Comparison of ENCODE assay signal across 1 cellular context in genomic region chr1:169893645-169894423, GRCh38.
TF ChIP-seq lines count a peak whose summit lies in the region.

SCYL3 (minus strand) TSS chr1:169893896; CDS start chr1:169888840, 5,056 bp downstream.

TF ChIP-seq in GM12878, 131 proteins besides CTCF, POLR2A, EP300 and RAD21 (continued from another document and continues in another):
- TF ChIP-seq ZBTB40 (IDR thresholded peaks at IDR 0.05; ENCODE audit: borderline replicate concordance) (peak; percentile 95), NR2C1 (IDR thresholded peaks at IDR 0.05) (peak; percentile 94), RAD51 (IDR thresholded peaks at IDR 0.05) (peak; percentile 87), IKZF1 (conservative IDR thresholded peaks at IDR 0.05) (peak; percentile 99), BCLAF1 (IDR thresholded peaks at IDR 0.05) (no peak), BCL11A (IDR thresholded peaks at IDR 0.05; ENCODE audit: low read depth, low read length) (0 out of 2 replicates have a peak, but pooled peaks have one; percentile 26), ATF3 (IDR thresholded peaks at IDR 0.05; ENCODE audit: borderline replicate concordance, extremely low read depth, low read depth, low read length) (peak; percentile 10; the same call in 1 of the 2 replicates), GATAD2B (conservative IDR thresholded peaks at IDR 0.05; ENCODE audit: low read depth) (peak; percentile 87), NR2F1 (conservative IDR thresholded peaks at IDR 0.05) (no peak), SMAD1 (IDR thresholded peaks at IDR 0.05; ENCODE audit: low read depth, partially characterized antibody) (peak; percentile 29), KLF5 (IDR thresholded peaks at IDR 0.05; ENCODE audit: partially characterized antibody) (peak; percentile 70), BHLHE40 (IDR thresholded peaks at IDR 0.05; ENCODE audit: borderline replicate concordance in 1 of 2, low read depth in 2 of 2, low read length in 1 of 2) (peak in 1 of 2 experiments; percentile 31), WRNIP1 (IDR thresholded peaks at IDR 0.05; ENCODE audit: borderline replicate concordance, low read depth, low read length) (no peak), E2F8 (IDR thresholded peaks at IDR 0.05; ENCODE audit: low read depth, partially characterized antibody) (peak; percentile 95), EGR1 (IDR thresholded peaks at IDR 0.05; ENCODE audit: borderline replicate concordance in 1 of 2, low read depth in 2 of 2, low read length in 2 of 2) (no peak; a peak in 2 of 3 replicates), RFX5 (IDR thresholded peaks at IDR 0.05; ENCODE audit: low read depth, low read length) (peak; percentile 92), CEBPB (IDR thresholded peaks at IDR 0.05; ENCODE audit: borderline replicate concordance in 1 of 2, low read depth in 2 of 2, low read length in 2 of 2) (no peak), CBFB (IDR thresholded peaks at IDR 0.05; ENCODE audit: low read depth) (peak; percentile 83), MXI1 (IDR thresholded peaks at IDR 0.05; ENCODE audit: low read depth, low read length) (peak; percentile 75), TAF1 (IDR thresholded peaks at IDR 0.05; ENCODE audit: borderline replicate concordance, low read depth, low read length) (peak; percentile 29), ZNF274 (IDR thresholded peaks at IDR 0.05; ENCODE audit: insufficient read depth, insufficient read length) (no peak), CREB1 (IDR thresholded peaks at IDR 0.05; ENCODE audit: low read depth) (peak; percentile 92), TBL1XR1 (IDR thresholded peaks at IDR 0.05; ENCODE audit: low read depth, low read length) (no peak; the same call in 1 of the 2 replicates), PML (IDR thresholded peaks at IDR 0.05; ENCODE audit: low read length) (peak; percentile 47; the same call in 1 of the 2 replicates), SMAD5 (IDR thresholded peaks at IDR 0.05; ENCODE audit: low read depth) (peak; percentile 74; the same call in 1 of the 2 replicates), ZBTB4 (CRISPR knock-in tag; IDR thresholded peaks at IDR 0.05) (no peak), TCF12 (IDR thresholded peaks at IDR 0.05; ENCODE audit: low read depth, low read length) (no peak), YY1 (IDR thresholded peaks at IDR 0.05; ENCODE audit: low read depth, low read length) (peak; percentile 100), BACH1 (IDR thresholded peaks at IDR 0.05; ENCODE audit: borderline replicate concordance) (peak; percentile 44; the same call in 1 of the 2 replicates), JUND (IDR thresholded peaks at IDR 0.05; ENCODE audit: low read depth, low read length) (peak; percentile 69), PRDM15 (CRISPR knock-in tag; IDR thresholded peaks at IDR 0.05) (peak; percentile 65; the same call in 1 of the 2 replicates), IKZF2 (IDR thresholded peaks at IDR 0.05) (peak; percentile 90 to 93)
- TF ChIP-seq, protein P1, sequence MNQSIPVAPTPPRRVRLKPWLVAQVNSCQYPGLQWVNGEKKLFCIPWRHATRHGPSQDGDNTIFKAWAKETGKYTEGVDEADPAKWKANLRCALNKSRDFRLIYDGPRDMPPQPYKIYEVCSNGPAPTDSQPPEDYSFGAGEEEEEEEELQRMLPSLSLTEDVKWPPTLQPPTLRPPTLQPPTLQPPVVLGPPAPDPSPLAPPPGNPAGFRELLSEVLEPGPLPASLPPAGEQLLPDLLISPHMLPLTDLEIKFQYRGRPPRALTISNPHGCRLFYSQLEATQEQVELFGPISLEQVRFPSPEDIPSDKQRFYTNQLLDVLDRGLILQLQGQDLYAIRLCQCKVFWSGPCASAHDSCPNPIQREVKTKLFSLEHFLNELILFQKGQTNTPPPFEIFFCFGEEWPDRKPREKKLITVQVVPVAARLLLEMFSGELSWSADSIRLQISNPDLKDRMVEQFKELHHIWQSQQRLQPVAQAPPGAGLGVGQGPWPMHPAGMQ (IDR thresholded peaks at IDR 0.05; ENCODE audit: borderline replicate concordance), result no peak
- TF ChIP-seq, protein P2, sequence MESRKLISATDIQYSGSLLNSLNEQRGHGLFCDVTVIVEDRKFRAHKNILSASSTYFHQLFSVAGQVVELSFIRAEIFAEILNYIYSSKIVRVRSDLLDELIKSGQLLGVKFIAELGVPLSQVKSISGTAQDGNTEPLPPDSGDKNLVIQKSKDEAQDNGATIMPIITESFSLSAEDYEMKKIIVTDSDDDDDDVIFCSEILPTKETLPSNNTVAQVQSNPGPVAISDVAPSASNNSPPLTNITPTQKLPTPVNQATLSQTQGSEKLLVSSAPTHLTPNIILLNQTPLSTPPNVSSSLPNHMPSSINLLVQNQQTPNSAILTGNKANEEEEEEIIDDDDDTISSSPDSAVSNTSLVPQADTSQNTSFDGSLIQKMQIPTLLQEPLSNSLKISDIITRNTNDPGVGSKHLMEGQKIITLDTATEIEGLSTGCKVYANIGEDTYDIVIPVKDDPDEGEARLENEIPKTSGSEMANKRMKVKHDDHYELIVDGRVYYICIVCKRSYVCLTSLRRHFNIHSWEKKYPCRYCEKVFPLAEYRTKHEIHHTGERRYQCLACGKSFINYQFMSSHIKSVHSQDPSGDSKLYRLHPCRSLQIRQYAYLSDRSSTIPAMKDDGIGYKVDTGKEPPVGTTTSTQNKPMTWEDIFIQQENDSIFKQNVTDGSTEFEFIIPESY (IDR thresholded peaks at IDR 0.05), result no peak
- TF ChIP-seq, protein P3, sequence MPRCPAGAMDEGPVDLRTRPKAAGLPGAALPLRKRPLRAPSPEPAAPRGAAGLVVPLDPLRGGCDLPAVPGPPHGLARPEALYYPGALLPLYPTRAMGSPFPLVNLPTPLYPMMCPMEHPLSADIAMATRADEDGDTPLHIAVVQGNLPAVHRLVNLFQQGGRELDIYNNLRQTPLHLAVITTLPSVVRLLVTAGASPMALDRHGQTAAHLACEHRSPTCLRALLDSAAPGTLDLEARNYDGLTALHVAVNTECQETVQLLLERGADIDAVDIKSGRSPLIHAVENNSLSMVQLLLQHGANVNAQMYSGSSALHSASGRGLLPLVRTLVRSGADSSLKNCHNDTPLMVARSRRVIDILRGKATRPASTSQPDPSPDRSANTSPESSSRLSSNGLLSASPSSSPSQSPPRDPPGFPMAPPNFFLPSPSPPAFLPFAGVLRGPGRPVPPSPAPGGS (IDR thresholded peaks at IDR 0.05; ENCODE audit: borderline replicate concordance, insufficient read depth, low read depth, low read length, poor library complexity, severe bottlenecking), result peak; percentile 4
